In the genomic region with DNA sequence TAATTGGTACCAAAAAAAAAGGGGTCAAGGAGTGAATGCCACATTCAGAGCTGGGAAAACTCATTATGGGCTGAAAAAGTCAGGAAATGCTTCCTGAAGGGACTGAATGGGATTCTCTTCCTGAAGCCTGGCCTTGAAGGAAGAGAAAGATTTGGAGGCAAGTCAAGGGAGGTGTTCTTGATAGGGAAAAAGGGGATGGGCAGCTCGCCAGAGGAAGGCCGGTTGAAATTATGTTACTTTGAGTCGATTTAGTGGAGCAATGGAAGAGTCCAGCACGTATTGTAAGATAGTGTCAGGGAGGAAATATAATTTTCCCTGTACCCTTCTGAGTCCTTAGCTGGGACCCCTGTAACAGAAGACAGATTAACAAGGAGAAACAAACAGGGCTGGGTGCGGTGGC, we compare ENCODE assay signal across 19 cellular contexts.
DNase-seq lines count a peak whose midpoint lies in the region; ATAC-seq, FAIRE-seq and TF ChIP-seq lines count a peak whose summit lies in the region.
"Had no signal": no experiment of that assay in that cellular context is flagged by ENCODE, and none has a peak within 500 bp of the region (broad histone marks: within the 10 kb centered on the region; RNA-seq: fewer than 3 reads in every experiment).

No MANE protein-coding gene starts in this region.

- in situ Hi-C loops in IMR-90 (cut with MboI; ENCODE audit: low sequenced_read_pairs): no loop called here
- in situ Hi-C loops in brain microvascular endothelial cell (cut with HindIII; ENCODE audit: low pct_ligation_motif_present, low sequenced_read_pairs): no loop called here

- peak overlapping the region; percentile 59 to 74; a peak in 3 of 4 replicates for H4K8ac ChIP-seq in IMR-90 (ENCODE audit: low read depth in 2 of 2, low read length in 2 of 2)

- CTCF ChIA-PET in IMR-90 (lab: Yijun Ruan, JAX): no interaction called here

- H3K4me1 Mint-ChIP-seq in stimulated activated naive B cell treated with anti-CD40 and anti-IgM and Interleukin-4, amounts not matched to agents 10 μg/mL and 1 μg/mL and 100 μg/mL, for 72 hours: peaks cover 16 to 37% of the 10 kb centered on the region in 2 donors
- H3K4me1 Mint-ChIP-seq: activated T-helper 17 cell treated with anti-CD3 and anti-CD28 coated beads, Interleukin-2, amount 50 U/mL, for 72 hours had no signal

- H3K27ac Mint-ChIP-seq in stimulated activated naive B cell treated with anti-CD40 and anti-IgM and Interleukin-4, amounts not matched to agents 10 μg/mL and 1 μg/mL and 100 μg/mL, for 72 hours: peak overlapping the region; percentile 5
- H3K27ac Mint-ChIP-seq: activated T-helper 17 cell treated with anti-CD3 and anti-CD28 coated beads, Interleukin-2, amount 50 U/mL, for 72 hours had no signal

- H2AFZ ChIP-seq in IMR-90 (replicated peaks; ENCODE audit: low read length, poor library complexity) (no peak overlapping the region), keratinocyte (ENCODE audit: control insufficient read depth, low read length) (no peak overlapping the region)

- H2BK20ac ChIP-seq in IMR-90 (ENCODE audit: low read depth, low read length): peak overlapping the region; percentile 96

- no peak for TF ChIP-seq CTCF in IMR-90 (conservative IDR thresholded peaks at IDR 0.05; ENCODE audit: low read depth, low read length)
- TF ChIP-seq CTCF in brain microvascular endothelial cell (IDR thresholded peaks at IDR 0.05; ENCODE audit: low read depth, low read length, missing control alignments): no peak
- no peak for TF ChIP-seq CTCF in keratinocyte (optimal IDR thresholded peaks at IDR 0.05 in 1 of 3, IDR thresholded peaks at IDR 0.05 in 1 of 3, conservative IDR thresholded peaks at IDR 0.05 in 1 of 3; ENCODE audit: extremely low read depth in 1 of 3, insufficient read depth in 2 of 3, low read length in 3 of 3)
- TF ChIP-seq CTCF in suprapubic skin (IDR thresholded peaks at IDR 0.05): no peak

- no peak overlapping the region for H3K4me3 Mint-ChIP-seq in stimulated activated naive B cell treated with anti-CD40 and anti-IgM and Interleukin-4, amounts not matched to agents 10 μg/mL and 1 μg/mL and 100 μg/mL, for 72 hours
- H3K4me3 Mint-ChIP-seq: activated T-helper 17 cell treated with anti-CD3 and anti-CD28 coated beads, Interleukin-2, amount 50 U/mL, for 72 hours had no signal

- peaks cover 17 to 54% of the 10 kb centered on the region in 2 experiments for H3K79me1 ChIP-seq in IMR-90 (ENCODE audit: low read depth in 1 of 2, low read length in 2 of 2)

- ATAC-seq in IMR-90 (ENCODE audit: low read depth): no peak
- no peak for ATAC-seq in stimulated activated naive B cell treated with anti-CD40 and anti-IgM and Interleukin-4, amounts not matched to agents 10 μg/mL and 1 μg/mL and 100 μg/mL, for 72 hours (replicated peaks)
- ATAC-seq: activated CD4-positive, CD25-positive, alpha-beta regulatory T cell treated with anti-CD3 and anti-CD28 coated beads, Interleukin-2, amount 50 U/mL, for 24 hours; activated T-helper 17 cell treated with anti-CD3 and anti-CD28 coated beads, Interleukin-2, amount 50 U/mL, for 72 hours had no signal

- H3K27ac ChIP-seq in IMR-90 (ENCODE audit: insufficient read depth, low read length) (peak overlapping the region; percentile 48), brain microvascular endothelial cell (peak overlapping the region; percentile 21), keratinocyte (ENCODE audit: control insufficient read depth, insufficient read depth, low read length) (peak overlapping the region; percentile 60), suprapubic skin (no peak overlapping the region)
- H3K27ac ChIP-seq: right lobe of liver, thyroid gland had no signal

- peak overlapping the region; percentile 89; the same call in 1 of the 2 replicates for H3K4ac ChIP-seq in IMR-90 (ENCODE audit: low read depth, low read length)

- H3K36me3 ChIP-seq in IMR-90 (ENCODE audit: control insufficient read depth, insufficient read depth, low read length): no peaks in the 10 kb centered on the region
- no peaks in the 10 kb centered on the region for H3K36me3 ChIP-seq in brain microvascular endothelial cell (replicated peaks)
- no peaks in the 10 kb centered on the region for H3K36me3 ChIP-seq in keratinocyte (ENCODE audit: control insufficient read depth in 2 of 2, extremely low read depth in 1 of 2, insufficient read depth in 2 of 2, low read length in 2 of 2)
- H3K36me3 ChIP-seq in suprapubic skin: no peaks in the 10 kb centered on the region
- H3K36me3 ChIP-seq: BE2C, right lobe of liver, thyroid gland had no signal

- H3K79me2 ChIP-seq in keratinocyte (ENCODE audit: control insufficient read depth, insufficient read depth, low read length): no peaks in the 10 kb centered on the region

- peak overlapping the region; percentile 57 for H2AK5ac ChIP-seq in IMR-90 (ENCODE audit: low read depth, low read length)

- peak overlapping the region; percentile 83 for H2BK15ac ChIP-seq in IMR-90 (ENCODE audit: low read depth, low read length)

- intact Hi-C loops in IMR-90 (cut with micrococcal nuclease): no loop called here

- no peak for TF ChIP-seq EP300 in suprapubic skin (IDR thresholded peaks at IDR 0.05)

- peak overlapping the region; percentile 78 for H2BK5ac ChIP-seq in IMR-90 (ENCODE audit: low read depth, low read length, poor library complexity, severe bottlenecking)

- H3K4me1 ChIP-seq in IMR-90 (ENCODE audit: control insufficient read depth, insufficient read depth, low read length) (peaks cover 17% of the 10 kb centered on the region), keratinocyte (ENCODE audit: control insufficient read depth, extremely low read depth, insufficient read depth, low read length) (peaks cover 15% of the 10 kb centered on the region), suprapubic skin (peaks cover 23% of the 10 kb centered on the region)

- H3K9ac ChIP-seq in IMR-90 (ENCODE audit: low read depth, low read length) (no peak overlapping the region), keratinocyte (ENCODE audit: control insufficient read depth, extremely low read depth, insufficient read depth, low read length) (no peak overlapping the region)

- H4K91ac ChIP-seq in IMR-90 (ENCODE audit: insufficient read depth, low read depth, low read length): peak overlapping the region; percentile 78

- dilution Hi-C loops in IMR-90 (cut with HindIII; ENCODE audit: low sequenced_read_pairs, unreplicated experiment): no loop called here
- dilution Hi-C loops in keratinocyte (cut with MboI; ENCODE audit: extremely low pct_ligation_motif_present, low sequenced_read_pairs): no loop called here

- no peaks in the 10 kb centered on the region for H3K27me3 Mint-ChIP-seq in stimulated activated naive B cell treated with anti-CD40 and anti-IgM and Interleukin-4, amounts not matched to agents 10 μg/mL and 1 μg/mL and 100 μg/mL, for 72 hours
- H3K27me3 Mint-ChIP-seq: activated T-helper 17 cell treated with anti-CD3 and anti-CD28 coated beads, Interleukin-2, amount 50 U/mL, for 72 hours had no signal

- no peak overlapping the region for H3K4me3 ChIP-seq in IMR-90 (ENCODE audit: insufficient read depth, low read depth, low read length)
- no peak overlapping the region for H3K4me3 ChIP-seq in brain microvascular endothelial cell (ENCODE audit: low read depth, low read length)
- H3K4me3 ChIP-seq in keratinocyte (ENCODE audit: control insufficient read depth in 2 of 3, extremely low read depth in 1 of 3, insufficient read depth in 2 of 3, low read depth in 1 of 3, low read length in 3 of 3): no peak overlapping the region
- no peak overlapping the region for H3K4me3 ChIP-seq in suprapubic skin
- H3K4me3 ChIP-seq: lung, right lobe of liver, thyroid gland had no signal

- H3K23ac ChIP-seq in IMR-90 (ENCODE audit: low read depth, low read length): peak overlapping the region; percentile 31; the same call in 1 of the 2 replicates

- H4K5ac ChIP-seq in IMR-90 (ENCODE audit: low read depth, low read length): peak overlapping the region; percentile 20; the same call in 1 of the 2 replicates

- BruUV-seq in IMR-90 (replicated peaks; lab: Mats Ljungman, UMichigan): no TSS peak

- DNase-seq in IMR-90 (no peak), brain microvascular endothelial cell (no peak), keratinocyte (ENCODE audit: low read depth, low spot score) (no peak), HTR-8/SVneo (ENCODE audit: insufficient read length, low spot score) (no peak), suprapubic skin (ENCODE audit: low spot score in 2 of 2) (no peak), medulla oblongata (ENCODE audit: extremely low spot score) (no peak)
- no peak for DNase-seq in stimulated activated naive B cell treated with anti-CD40 and anti-IgM and Interleukin-4, amounts not matched to agents 10 μg/mL and 1 μg/mL and 100 μg/mL, for 72 hours
- DNase-seq in central memory CD4-positive, alpha-beta T cell: no peak
- DNase-seq: BE2C; NCI-H1694; NCI-H2227 treated with DMSO at 0.1 percent for 48 hours; NK-92 treated with Interleukin-12 subunit alpha and Interleukin-12 subunit beta, amount 100 ng/mL, for 24 hours; SHP77; stimulated activated CD4-positive, alpha-beta T cell treated with anti-CD3 and anti-CD28 coated beads, Interleukin-4, amount 100 ng/mL, for 24 hours had no signal

- no peak overlapping the region for H2AK9ac ChIP-seq in IMR-90 (replicated peaks; ENCODE audit: low read depth, low read length, poor library complexity)

- H3K4me2 ChIP-seq in IMR-90 (ENCODE audit: low read depth, low read length) (no peak overlapping the region), keratinocyte (ENCODE audit: control insufficient read depth, extremely low read depth, insufficient read depth, low read depth, low read length) (no peak overlapping the region)

- peak overlapping the region; percentile 95 for H2BK120ac ChIP-seq in IMR-90 (ENCODE audit: low read depth, low read length)

- H3K14ac ChIP-seq in IMR-90 (replicated peaks; ENCODE audit: low read depth, low read length): peak overlapping the region; percentile 82

- H3K27me3 ChIP-seq in IMR-90 (ENCODE audit: control insufficient read depth, insufficient read depth, low read length): no peaks in the 10 kb centered on the region
- H3K27me3 ChIP-seq in brain microvascular endothelial cell (replicated peaks): no peaks in the 10 kb centered on the region
- H3K27me3 ChIP-seq in keratinocyte (ENCODE audit: control insufficient read depth, extremely low read depth, insufficient read depth, low read length): no peaks in the 10 kb centered on the region
- H3K27me3 ChIP-seq in suprapubic skin: no peaks in the 10 kb centered on the region
- H3K27me3 ChIP-seq: BE2C, right lobe of liver, thyroid gland had no signal

- POLR2A ChIA-PET in IMR-90 (lab: Charles Lee; ENCODE audit: unreplicated experiment): interaction anchor here (0.6 kb wide), 1 partner anchor 73 kb away, joined by 4 read pairs; no protein-coding TSS in a partner anchor

- no peaks in the 10 kb centered on the region for H3K9me3 Mint-ChIP-seq in stimulated activated naive B cell treated with anti-CD40 and anti-IgM and Interleukin-4, amounts not matched to agents 10 μg/mL and 1 μg/mL and 100 μg/mL, for 72 hours
- H3K9me3 Mint-ChIP-seq: activated T-helper 17 cell treated with anti-CD3 and anti-CD28 coated beads, Interleukin-2, amount 50 U/mL, for 72 hours had no signal

- peak overlapping the region; percentile 52; the same call in 1 of the 2 replicates for H3K18ac ChIP-seq in IMR-90 (ENCODE audit: low read depth, low read length)

- no peaks in the 10 kb centered on the region for H3K36me3 Mint-ChIP-seq in stimulated activated naive B cell treated with anti-CD40 and anti-IgM and Interleukin-4, amounts not matched to agents 10 μg/mL and 1 μg/mL and 100 μg/mL, for 72 hours

- FAIRE-seq in keratinocyte (lab: Jason Lieb, UNC) (no peak), HTR-8/SVneo (lab: Jason Lieb, UNC) (no peak)

- TF ChIP-seq RAD21 in IMR-90 (IDR thresholded peaks at IDR 0.05; ENCODE audit: low read length): no peak

- WGBS in IMR-90 (ENCODE audit: extremely low coverage in 2 of 2, insufficient read length in 1 of 2), 2 experiments: 76% methylated on average over 3 of the region's 5 CpGs; no CpG with 5 or more reads in 1 of the 2 experiments
- 87% methylated on average over 5 of the region's 5 CpGs for WGBS in suprapubic skin

- no peaks in the 10 kb centered on the region for H3K9me3 ChIP-seq in IMR-90 (ENCODE audit: control insufficient read depth, insufficient read depth, low read length)
- H3K9me3 ChIP-seq in keratinocyte (ENCODE audit: control insufficient read depth, low read depth, low read length): no peaks in the 10 kb centered on the region
- no peaks in the 10 kb centered on the region for H3K9me3 ChIP-seq in suprapubic skin
- H3K9me3 ChIP-seq: BE2C, right lobe of liver, thyroid gland had no signal

- H3K56ac ChIP-seq in IMR-90 (ENCODE audit: extremely low read depth, insufficient read depth, low read length): peak overlapping the region; percentile 20; the same call in 1 of the 2 replicates

- H4K20me1 ChIP-seq in IMR-90 (ENCODE audit: insufficient read depth, low read length) (no peaks in the 10 kb centered on the region), keratinocyte (ENCODE audit: control insufficient read depth, extremely low read depth, insufficient read depth, low read length) (no peaks in the 10 kb centered on the region)

- TF ChIP-seq POLR2A in IMR-90 (IDR thresholded peaks at IDR 0.05; ENCODE audit: low read depth, low read length): no peak
- no peak for TF ChIP-seq POLR2A in suprapubic skin (IDR thresholded peaks at IDR 0.05)

- peaks cover 25% of the 10 kb centered on the region for H3K9me1 ChIP-seq in IMR-90 (ENCODE audit: insufficient read depth, low read length)
- no peaks in the 10 kb centered on the region for H3K9me1 ChIP-seq in keratinocyte (ENCODE audit: control insufficient read depth, extremely low read depth, insufficient read depth, low read length)
